Comparison of ENCODE assay signal across 12 cellular contexts in genomic region chr12:124640096-124640495, GRCh38.
DNase-seq lines count a peak whose midpoint lies in the region; ATAC-seq, FAIRE-seq and TF ChIP-seq lines count a peak whose summit lies in the region.
"Had no signal": no experiment of that assay in that cellular context is flagged by ENCODE, and none has a peak within 500 bp of the region (broad histone marks: within the 10 kb centered on the region; RNA-seq: fewer than 3 reads in every experiment).

No MANE protein-coding gene starts in this region.

- no peak for TF ChIP-seq CTCF in fibroblast of pulmonary artery (IDR thresholded peaks at IDR 0.05; ENCODE audit: low read length, missing control alignments)

- DNase-seq in SIG-M5 treated with dmso at 0.1 percent for 504 hours (lab: John Stamatoyannopoulos, UW; ENCODE audit: unreplicated experiment) (peak; percentile 41), SIG-M5 (lab: John Stamatoyannopoulos, UW) (no peak), RPMI7951 (ENCODE audit: low read depth) (peak; percentile 81), fibroblast of pulmonary artery (ENCODE audit: low read depth) (peak; percentile 62), urothelium cell line (ENCODE audit: low spot score) (peak; percentile 57), DMS153 (lab: John Stamatoyannopoulos, UW) (no peak), DMS53 (lab: John Stamatoyannopoulos, UW) (no peak)
- DNase-seq: 8988T; activated CD4-positive, alpha-beta T cell treated with anti-CD3 and anti-CD28 coated beads for 48 hours; activated naive CD4-positive, alpha-beta T cell; NCI-H2227 treated with DMSO at 0.1 percent for 48 hours had no signal

- no peak overlapping the region for H3K4me3 ChIP-seq in fibroblast of pulmonary artery (replicated peaks; ENCODE audit: low read depth, low read length)

- no peak for FAIRE-seq in urothelium cell line (lab: Jason Lieb, UNC)

- ATAC-seq in GM19455 (IDR thresholded peaks at IDR 0.05; ENCODE audit: unreplicated experiment): no peak

Comparison
In these comparisons a context has a peak if more than half of its experiments do, and no peak if none do; other contexts are left out.
1. DNase-seq: peak in SIG-M5 treated with dmso at 0.1 percent for 504 hours (single experiment), RPMI7951 (single experiment), fibroblast of pulmonary artery (single experiment) and urothelium cell line (single experiment); none in SIG-M5 (single experiment), DMS153 (single experiment) and DMS53 (single experiment).